1 cellular context compared by ENCODE assay signal in genomic region chr17:31653710-31654109, GRCh38.
TF ChIP-seq lines count a peak whose summit lies in the region.

No MANE protein-coding gene starts in this region.

TF ChIP-seq in GM23338, 12 proteins besides CTCF, POLR2A, EP300 and RAD21 (continued from another document):
- TF ChIP-seq, protein P1, sequence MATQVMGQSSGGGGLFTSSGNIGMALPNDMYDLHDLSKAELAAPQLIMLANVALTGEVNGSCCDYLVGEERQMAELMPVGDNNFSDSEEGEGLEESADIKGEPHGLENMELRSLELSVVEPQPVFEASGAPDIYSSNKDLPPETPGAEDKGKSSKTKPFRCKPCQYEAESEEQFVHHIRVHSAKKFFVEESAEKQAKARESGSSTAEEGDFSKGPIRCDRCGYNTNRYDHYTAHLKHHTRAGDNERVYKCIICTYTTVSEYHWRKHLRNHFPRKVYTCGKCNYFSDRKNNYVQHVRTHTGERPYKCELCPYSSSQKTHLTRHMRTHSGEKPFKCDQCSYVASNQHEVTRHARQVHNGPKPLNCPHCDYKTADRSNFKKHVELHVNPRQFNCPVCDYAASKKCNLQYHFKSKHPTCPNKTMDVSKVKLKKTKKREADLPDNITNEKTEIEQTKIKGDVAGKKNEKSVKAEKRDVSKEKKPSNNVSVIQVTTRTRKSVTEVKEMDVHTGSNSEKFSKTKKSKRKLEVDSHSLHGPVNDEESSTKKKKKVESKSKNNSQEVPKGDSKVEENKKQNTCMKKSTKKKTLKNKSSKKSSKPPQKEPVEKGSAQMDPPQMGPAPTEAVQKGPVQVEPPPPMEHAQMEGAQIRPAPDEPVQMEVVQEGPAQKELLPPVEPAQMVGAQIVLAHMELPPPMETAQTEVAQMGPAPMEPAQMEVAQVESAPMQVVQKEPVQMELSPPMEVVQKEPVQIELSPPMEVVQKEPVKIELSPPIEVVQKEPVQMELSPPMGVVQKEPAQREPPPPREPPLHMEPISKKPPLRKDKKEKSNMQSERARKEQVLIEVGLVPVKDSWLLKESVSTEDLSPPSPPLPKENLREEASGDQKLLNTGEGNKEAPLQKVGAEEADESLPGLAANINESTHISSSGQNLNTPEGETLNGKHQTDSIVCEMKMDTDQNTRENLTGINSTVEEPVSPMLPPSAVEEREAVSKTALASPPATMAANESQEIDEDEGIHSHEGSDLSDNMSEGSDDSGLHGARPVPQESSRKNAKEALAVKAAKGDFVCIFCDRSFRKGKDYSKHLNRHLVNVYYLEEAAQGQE (IDR thresholded peaks at IDR 0.05; ENCODE audit: unreplicated experiment), result no peak
- TF ChIP-seq CREB1 (CRISPR knock-in tag; IDR thresholded peaks at IDR 0.05; ENCODE audit: low read depth), result no peak
- TF ChIP-seq JUNB (IDR thresholded peaks at IDR 0.05; ENCODE audit: unreplicated experiment), result no peak
- no peak for TF ChIP-seq ZNF114 (CRISPR knock-in tag; IDR thresholded peaks at IDR 0.05)
- TF ChIP-seq POLR2AphosphoS5 (IDR thresholded peaks at IDR 0.05; ENCODE audit: low read depth), result no peak
- no peak for TF ChIP-seq EZH2 (IDR thresholded peaks at IDR 0.05; ENCODE audit: low read depth, unreplicated experiment)
